In the genomic region with DNA sequence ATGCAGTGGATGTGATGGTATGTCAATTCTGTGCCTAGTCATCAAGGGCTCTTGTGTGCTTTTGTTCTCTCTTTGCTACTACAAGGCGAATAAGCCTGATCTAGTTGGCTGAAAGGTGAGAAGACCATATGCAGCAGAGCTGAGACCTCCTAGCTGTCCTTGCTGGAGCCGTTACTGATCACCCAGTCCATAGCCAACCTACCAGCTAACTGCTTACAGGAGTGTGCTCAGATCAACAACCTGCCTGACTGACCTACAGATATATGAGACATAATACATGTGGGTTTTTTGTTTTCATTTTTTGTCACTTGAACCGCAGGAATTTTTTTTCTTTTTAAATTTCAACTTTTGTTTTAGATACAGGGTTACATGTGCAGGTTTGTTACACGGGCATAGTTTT, we compare ENCODE assay signal across 23 cellular contexts.
"Had no signal": no experiment of that assay in that cellular context is flagged by ENCODE, and none has a peak within 500 bp of the region (broad histone marks: within the 10 kb centered on the region; RNA-seq: fewer than 3 reads in every experiment).

No MANE protein-coding gene starts in this region.

- H3K4me1 Mint-ChIP-seq: naive B cell; neural crest cell; stimulated activated naive CD8-positive, alpha-beta T cell treated with anti-CD3 and anti-CD28 coated beads, Interleukin-15, amount 100 ng/mL, for 72 hours had no signal

- H3K4me1 ChIP-seq: gastrocnemius medialis, left lung, parathyroid adenoma, right lobe of liver, suprapubic skin, vagina had no signal

- H3K4me3 ChIP-seq: gastrocnemius medialis, left lung, mucosa of descending colon, right lobe of liver, suprapubic skin, transverse colon, vagina had no signal

- H3K27ac ChIP-seq: gastrocnemius medialis, left lung, parathyroid adenoma, right lobe of liver, suprapubic skin, transverse colon, vagina had no signal

- H3K9me3 ChIP-seq: gastrocnemius medialis, left lung, mucosa of descending colon, right lobe of liver, suprapubic skin, transverse colon, vagina had no signal

- H3K27me3 ChIP-seq: gastrocnemius medialis, left lung, right lobe of liver, suprapubic skin, transverse colon, vagina had no signal

- H3K27me3 Mint-ChIP-seq: naive B cell, progenitor cell of endocrine pancreas had no signal

- H3K4me3 Mint-ChIP-seq: effector memory CD8-positive, alpha-beta T cell; mesothelial cell of epicardium; naive B cell; natural killer cell treated with Interleukin-12 subunit alpha and Interleukin-12 subunit beta and Interleukin-15 and Interleukin-18, amount 100 ng/mL, for 72 hours; neural crest cell; stimulated activated naive CD8-positive, alpha-beta T cell treated with anti-CD3 and anti-CD28 coated beads, Interleukin-15, amount 100 ng/mL, for 72 hours had no signal

- H3K36me3 Mint-ChIP-seq: mesothelial cell of epicardium; naive B cell; natural killer cell treated with Interleukin-12 subunit alpha and Interleukin-12 subunit beta and Interleukin-15 and Interleukin-18, amount 100 ng/mL, for 72 hours had no signal

- H3K9me3 Mint-ChIP-seq: effector memory CD8-positive, alpha-beta T cell; natural killer cell treated with Interleukin-12 subunit alpha and Interleukin-12 subunit beta and Interleukin-15 and Interleukin-18, amount 100 ng/mL, for 72 hours; neural crest cell; stimulated activated naive CD8-positive, alpha-beta T cell treated with anti-CD3 and anti-CD28 coated beads, Interleukin-15, amount 100 ng/mL, for 72 hours had no signal

- H3K27ac Mint-ChIP-seq: effector memory CD8-positive, alpha-beta T cell; mesothelial cell of epicardium; naive B cell; natural killer cell treated with Interleukin-12 subunit alpha and Interleukin-12 subunit beta and Interleukin-15 and Interleukin-18, amount 100 ng/mL, for 72 hours; progenitor cell of endocrine pancreas had no signal

- ATAC-seq: effector memory CD8-positive, alpha-beta T cell; gastrocnemius medialis; left cardiac atrium; left lung; mucosa of descending colon; natural killer cell treated with Interleukin-12 subunit alpha and Interleukin-12 subunit beta and Interleukin-15 and Interleukin-18, amount 100 ng/mL, for 72 hours; right lobe of liver; stimulated activated naive CD8-positive, alpha-beta T cell treated with anti-CD3 and anti-CD28 coated beads, Interleukin-15, amount 100 ng/mL, for 72 hours had no signal

- DNase-seq: cortex of kidney; effector memory CD8-positive, alpha-beta T cell; gastrocnemius medialis; head of caudate nucleus; left cardiac atrium; left lung; mesenchymal stem cell; mucosa of descending colon; naive B cell; right lobe of liver; small intestine; stimulated activated CD4-positive, alpha-beta T cell treated with anti-CD3 and anti-CD28 coated beads, Interleukin-15, amount 100 ng/mL, for 24 hours; stimulated activated CD4-positive, alpha-beta T cell treated with anti-CD3 and anti-CD28 coated beads, Interleukin-2, amount 100 ng/mL, for 48 hours; stimulated activated naive CD4-positive, alpha-beta T cell; stimulated activated naive CD8-positive, alpha-beta T cell treated with anti-CD3 and anti-CD28 coated beads, Interleukin-15, amount 100 ng/mL, for 72 hours; transverse colon had no signal

- H3K36me3 ChIP-seq: gastrocnemius medialis, left lung, right lobe of liver, suprapubic skin, transverse colon, vagina had no signal
